1 cellular context compared by ENCODE assay signal in genomic region chr20:32485126-32485769, GRCh38.
A peak's percentile ranks its signal among the peaks of the same experiment; 100 is the strongest.
TF ChIP-seq lines count a peak whose summit lies in the region.

No MANE protein-coding gene starts in this region.

TF ChIP-seq in HepG2, 621 proteins besides CTCF, POLR2A, EP300 and RAD21 (continued from another document and continues in another):
- no peak for TF ChIP-seq KIAA2018 (CRISPR knock-in tag; IDR thresholded peaks at IDR 0.05; ENCODE audit: borderline replicate concordance)
- TF ChIP-seq POGK (CRISPR knock-in tag; conservative IDR thresholded peaks at IDR 0.05): 0 out of 2 replicates have a peak, but pooled peaks have one; percentile 12
- 0 out of 2 replicates have a peak, but pooled peaks have one; percentile 3 for TF ChIP-seq ZSCAN29 (CRISPR knock-in tag; conservative IDR thresholded peaks at IDR 0.05)
- 0 out of 2 replicates have a peak, but pooled peaks have one; percentile 14 for TF ChIP-seq ZNF281 (CRISPR knock-in tag; IDR thresholded peaks at IDR 0.05; ENCODE audit: borderline replicate concordance)
- TF ChIP-seq GATAD1 (CRISPR knock-in tag; IDR thresholded peaks at IDR 0.05): no peak
- TF ChIP-seq SRY (CRISPR knock-in tag; IDR thresholded peaks at IDR 0.05): no peak
- TF ChIP-seq CAMTA2 (CRISPR knock-in tag; IDR thresholded peaks at IDR 0.05; ENCODE audit: borderline replicate concordance): no peak
- no peak for TF ChIP-seq ISL2 (CRISPR knock-in tag; IDR thresholded peaks at IDR 0.05)
- peak; percentile 37; the same call in 1 of the 2 replicates for TF ChIP-seq MAFF (IDR thresholded peaks at IDR 0.05; ENCODE audit: low read depth, low read length)
- TF ChIP-seq HCFC1 (IDR thresholded peaks at IDR 0.05; ENCODE audit: low read depth, low read length): no peak
- TF ChIP-seq ZNF276 (CRISPR knock-in tag; IDR thresholded peaks at IDR 0.05; ENCODE audit: low read depth): no peak
- TF ChIP-seq U2AF1 (optimal IDR thresholded peaks at IDR 0.05; ENCODE audit: low read depth, low read length): peak; percentile 59
- TF ChIP-seq SP1 (IDR thresholded peaks at IDR 0.05): no peak
- no peak for TF ChIP-seq SP1 (CRISPR knock-in tag; IDR thresholded peaks at IDR 0.05)
- TF ChIP-seq SRSF1 (optimal IDR thresholded peaks at IDR 0.05; ENCODE audit: low read depth, low read length): no peak
- TF ChIP-seq ZNF597 (CRISPR knock-in tag; IDR thresholded peaks at IDR 0.05): no peak
- TF ChIP-seq HBP1 (CRISPR knock-in tag; IDR thresholded peaks at IDR 0.05; ENCODE audit: low read depth): no peak
- TF ChIP-seq XBP1 (CRISPR knock-in tag; IDR thresholded peaks at IDR 0.05): no peak
- no peak for TF ChIP-seq MEF2D (CRISPR knock-in tag; IDR thresholded peaks at IDR 0.05)
- TF ChIP-seq PHF21A (CRISPR knock-in tag; IDR thresholded peaks at IDR 0.05): peak; percentile 18; the same call in 1 of the 2 replicates
- 0 out of 2 replicates have a peak, but pooled peaks have one; percentile 68 for TF ChIP-seq ZNF24 (IDR thresholded peaks at IDR 0.05)
- TF ChIP-seq PITX1 (CRISPR knock-in tag; IDR thresholded peaks at IDR 0.05): no peak
- no peak for TF ChIP-seq ZNF354B (CRISPR knock-in tag; IDR thresholded peaks at IDR 0.05)
- TF ChIP-seq ZIK1 (CRISPR knock-in tag; IDR thresholded peaks at IDR 0.05; ENCODE audit: borderline replicate concordance, low read depth): no peak
- TF ChIP-seq NFE2L1 (CRISPR knock-in tag; IDR thresholded peaks at IDR 0.05; ENCODE audit: borderline replicate concordance): no peak
- TF ChIP-seq SP140L (CRISPR knock-in tag; IDR thresholded peaks at IDR 0.05; ENCODE audit: borderline replicate concordance): no peak
- TF ChIP-seq TSC22D2 (CRISPR knock-in tag; IDR thresholded peaks at IDR 0.05; ENCODE audit: borderline replicate concordance): no peak
- no peak for TF ChIP-seq TCF7L2 (IDR thresholded peaks at IDR 0.05; ENCODE audit: low read depth, low read length)
- no peak; the same call in 1 of the 2 replicates for TF ChIP-seq UBTF (CRISPR knock-in tag; IDR thresholded peaks at IDR 0.05)
- no peak; the same call in 1 of the 2 replicates for TF ChIP-seq DPF2 (CRISPR knock-in tag; IDR thresholded peaks at IDR 0.05; ENCODE audit: borderline replicate concordance, low read depth)
- TF ChIP-seq TMF1 (CRISPR knock-in tag; IDR thresholded peaks at IDR 0.05; ENCODE audit: low read depth): no peak
- no peak for TF ChIP-seq AHR (CRISPR knock-in tag; IDR thresholded peaks at IDR 0.05)
- no peak for TF ChIP-seq CHD2 (IDR thresholded peaks at IDR 0.05; ENCODE audit: low read depth, low read length)
- peak; percentile 94 for TF ChIP-seq FOXK1 (CRISPR knock-in tag; IDR thresholded peaks at IDR 0.05; ENCODE audit: borderline replicate concordance, low read depth)
- no peak for TF ChIP-seq ONECUT2 (CRISPR knock-in tag; IDR thresholded peaks at IDR 0.05)
- no peak; the same call in 1 of the 2 replicates for TF ChIP-seq ZSCAN25 (CRISPR knock-in tag; IDR thresholded peaks at IDR 0.05)
- peak; percentile 65; the same call in 1 of the 2 replicates for TF ChIP-seq IKZF5 (CRISPR knock-in tag; IDR thresholded peaks at IDR 0.05)
- 0 out of 2 replicates have a peak, but pooled peaks have one; percentile 20 for TF ChIP-seq TAF1 (CRISPR knock-in tag; IDR thresholded peaks at IDR 0.05)
